Comparison of ENCODE assay signal across 2 cellular contexts in genomic region chr10:31136386-31136785, GRCh38.
TF ChIP-seq lines count a peak whose summit lies in the region.

No MANE protein-coding gene starts in this region.

TF ChIP-seq in IMR-90, 13 proteins besides CTCF, POLR2A, EP300 and RAD21:
- TF ChIP-seq CHD1 (IDR thresholded peaks at IDR 0.05; ENCODE audit: low read depth, low read length) (no peak), RFX5 (IDR thresholded peaks at IDR 0.05; ENCODE audit: low read depth, low read length) (no peak), RCOR1 (IDR thresholded peaks at IDR 0.05; ENCODE audit: insufficient replicate concordance, low read length) (no peak), USF2 (IDR thresholded peaks at IDR 0.05; ENCODE audit: low read depth, low read length) (no peak), MXI1 (IDR thresholded peaks at IDR 0.05; ENCODE audit: borderline replicate concordance, low read depth, low read length) (no peak), CEBPB (IDR thresholded peaks at IDR 0.05; ENCODE audit: low read depth, low read length) (no peak), NFE2L2 (IDR thresholded peaks at IDR 0.05; ENCODE audit: low read depth, low read length) (no peak), FOS (IDR thresholded peaks at IDR 0.05; ENCODE audit: low read depth, low read length) (no peak), MAZ (IDR thresholded peaks at IDR 0.05; ENCODE audit: borderline replicate concordance, low read depth, low read length) (no peak), SMC3 (IDR thresholded peaks at IDR 0.05; ENCODE audit: low read depth, low read length) (no peak)

TF ChIP-seq in GM23338, 12 proteins besides CTCF, POLR2A, EP300 and RAD21:
- TF ChIP-seq ZNF114 (CRISPR knock-in tag; IDR thresholded peaks at IDR 0.05) (no peak), ETS1 (IDR thresholded peaks at IDR 0.05) (no peak), NANOG (IDR thresholded peaks at IDR 0.05; ENCODE audit: borderline replicate concordance) (no peak), ZNF462 (CRISPR knock-in tag; IDR thresholded peaks at IDR 0.05) (no peak), STAT1 (IDR thresholded peaks at IDR 0.05; ENCODE audit: unreplicated experiment) (no peak), EZH2phosphoT487 (IDR thresholded peaks at IDR 0.05; ENCODE audit: unreplicated experiment) (no peak), EZH2 (IDR thresholded peaks at IDR 0.05; ENCODE audit: low read depth, unreplicated experiment) (no peak), REST (IDR thresholded peaks at IDR 0.05; ENCODE audit: unreplicated experiment) (no peak), JUNB (IDR thresholded peaks at IDR 0.05; ENCODE audit: unreplicated experiment) (no peak), CREB1 (CRISPR knock-in tag; IDR thresholded peaks at IDR 0.05; ENCODE audit: low read depth) (no peak), POLR2AphosphoS5 (IDR thresholded peaks at IDR 0.05; ENCODE audit: low read depth) (no peak), ZNF331 (CRISPR knock-in tag; IDR thresholded peaks at IDR 0.05; ENCODE audit: low read depth) (no peak)
TF ChIP-seq in GM23338: peak in this region for 0.
